Comparison of ENCODE assay signal across 9 cellular contexts in genomic region chr7:101813414-101814019, GRCh38. TPM values are rescaled to one million over a fixed set of nuclear protein-coding genes. Genes with fewer than 3 reads are reported as not detected.
DNase-seq lines count a peak whose midpoint lies in the region; ATAC-seq and TF ChIP-seq lines count a peak whose summit lies in the region.
"Had no signal": no experiment of that assay in that cellular context is flagged by ENCODE, and none has a peak within 500 bp of the region (broad histone marks: within the 10 kb centered on the region; RNA-seq: fewer than 3 reads in every experiment).

No MANE protein-coding gene starts in this region.

- H3K27me3 ChIP-seq in CD8-positive, alpha-beta T cell (ENCODE audit: insufficient read depth, low read length) = no peaks in the 10 kb centered on the region
- H3K27me3 ChIP-seq in ovary = no peaks in the 10 kb centered on the region

- TF ChIP-seq CTCF in CD8-positive, alpha-beta T cell (IDR thresholded peaks at IDR 0.05) = no peak
- TF ChIP-seq CTCF in choroid plexus epithelial cell (conservative IDR thresholded peaks at IDR 0.05; ENCODE audit: low read depth, low read length) (no peak), ovary (IDR thresholded peaks at IDR 0.05) (no peak)

- no peak overlapping the region for H3K4me3 ChIP-seq in CD8-positive, alpha-beta T cell (ENCODE audit: low read depth, low read length)
- H3K4me3 ChIP-seq in choroid plexus epithelial cell (ENCODE audit: low read depth, low read length) (peak overlapping the region; percentile 72), ovary (peak overlapping the region; percentile 47)

- TF ChIP-seq EP300 in ovary (IDR thresholded peaks at IDR 0.05) = no peak

- H3K27ac Mint-ChIP-seq in CD8-positive, alpha-beta T cell = no peak overlapping the region

- CTCF ChIA-PET in CD8-positive, alpha-beta T cell (lab: Charles Lee) = interaction anchor here (1.2 to 2.7 kb wide), 7 partner anchors 11 to 127 kb away, joined by 3 to 13 read pairs (median 5); no protein-coding TSS in a partner anchor

- WGBS in ovary, 3 donors = 12 to 14% (median 13%) methylated on average over 5 of the region's 5 CpGs

- H3K9me3 ChIP-seq in CD8-positive, alpha-beta T cell (ENCODE audit: low read length) = no peaks in the 10 kb centered on the region
- H3K9me3 ChIP-seq in ovary = no peaks in the 10 kb centered on the region

- H3K9me3 Mint-ChIP-seq in CD8-positive, alpha-beta T cell = no peaks in the 10 kb centered on the region

- H3K27ac ChIP-seq in CD8-positive, alpha-beta T cell (ENCODE audit: low read depth, low read length) = no peak overlapping the region
- peak overlapping the region in 1 of 2 donors; percentile 72 for H3K27ac ChIP-seq in ovary

- H3K27me3 Mint-ChIP-seq in CD8-positive, alpha-beta T cell (ENCODE audit: low read depth) = no peaks in the 10 kb centered on the region

- no peaks in the 10 kb centered on the region for H3K36me3 ChIP-seq in CD8-positive, alpha-beta T cell (ENCODE audit: insufficient read depth, low read length)
- H3K36me3 ChIP-seq in ovary = no peaks in the 10 kb centered on the region

- ATAC-seq in CD8-positive, alpha-beta T cell = no peak

- TF ChIP-seq POLR2A in ovary (IDR thresholded peaks at IDR 0.05) = no peak

- peaks cover 21% of the 10 kb centered on the region for H3K4me1 Mint-ChIP-seq in CD8-positive, alpha-beta T cell (ENCODE audit: low read depth)

- POLR2A ChIA-PET in CD8-positive, alpha-beta T cell (lab: Charles Lee) = interaction anchor here (0.8 to 1.6 kb wide), 3 partner anchors 70 to 124 kb away, joined by 3 to 8 read pairs (median 3); no protein-coding TSS in a partner anchor

- peaks cover 2% of the 10 kb centered on the region for H3K36me3 Mint-ChIP-seq in CD8-positive, alpha-beta T cell

- H3K4me3 Mint-ChIP-seq in CD8-positive, alpha-beta T cell = peak overlapping the region; percentile 73

- no peak for DNase-seq in CD8-positive, alpha-beta T cell
- peak; percentile 30 for DNase-seq in NAMALWA (ENCODE audit: low spot score)
- no peak for DNase-seq in choroid plexus epithelial cell (ENCODE audit: low read depth)
- DNase-seq in ovary = no peak
- DNase-seq in HPDE6-E6E7 (ENCODE audit: extremely low spot score) = no peak
- DNase-seq in SKM-1 (lab: John Stamatoyannopoulos, UW; ENCODE audit: unreplicated experiment) = no peak
- DNase-seq in cerebellum (ENCODE audit: low spot score) = no peak
- DNase-seq in NCI-H187 (lab: John Stamatoyannopoulos, UW) = no peak
- DNase-seq: NCI-H510A had no signal

- H3K4me1 ChIP-seq in CD8-positive, alpha-beta T cell (ENCODE audit: insufficient read depth, low read length) = peaks cover 6% of the 10 kb centered on the region
- H3K4me1 ChIP-seq in ovary (ENCODE audit: insufficient read depth) = peaks cover 2% of the 10 kb centered on the region

- intact Hi-C loops in CD8-positive, alpha-beta T cell (cut with DNase I, micrococcal nuclease) = loop anchor here (1.0 kb wide), 2 partner anchors 44 to 125 kb away; no protein-coding TSS in a partner anchor
- intact Hi-C loops in ovary (cut with DNase I) = loop anchor here (5.0 to 10.0 kb wide), 10 partner anchors 61 to 421 kb away; no protein-coding TSS in a partner anchor

RNA-seq across cellular contexts. Expression of gene CUX1, which starts 3.9 kb away (rescaled TPM):
- 10 to 100 TPM; 40.3 to 41.0 TPM for total RNA-seq in CD8-positive, alpha-beta T cell
- total RNA-seq in ovary (100 to 1,000 TPM in 5 of 7 donors, 10 to 100 TPM in 2; 57.8 to 151 (median 126) TPM), cerebellum (59.8 TPM)
- polyA plus RNA-seq in ovary = 100 to 1,000 TPM in 1 of 2 donors, 10 to 100 TPM in 1; 42.2 to 139 TPM
